ENCODE assay signal across 23 cellular contexts in the genomic region with DNA sequence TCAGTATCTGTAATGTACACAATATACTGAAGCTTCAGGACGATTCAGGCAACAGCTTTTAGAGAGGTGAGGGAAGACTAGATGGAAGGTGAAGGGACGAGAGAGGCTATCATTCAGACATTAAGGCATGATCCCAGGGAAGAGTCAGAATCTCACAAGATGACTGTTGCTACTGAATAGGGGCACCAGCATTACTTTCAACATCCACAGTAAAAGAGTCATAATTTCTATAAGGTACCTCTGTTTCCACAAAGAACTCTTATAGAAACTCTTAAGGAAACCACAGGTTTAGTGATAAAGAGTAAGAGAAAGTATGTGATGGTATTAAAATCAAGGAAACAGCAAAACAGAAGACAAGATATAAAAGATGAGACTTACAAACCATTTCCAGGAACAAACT. TPM values are rescaled to one million over a fixed set of nuclear protein-coding genes. Genes with fewer than 3 reads are reported as not detected.
DNase-seq lines count a peak whose midpoint lies in the region; ATAC-seq and TF ChIP-seq lines count a peak whose summit lies in the region.
"Had no signal": no experiment of that assay in that cellular context is flagged by ENCODE, and none has a peak within 500 bp of the region (broad histone marks: within the 10 kb centered on the region; RNA-seq: fewer than 3 reads in every experiment).

No MANE protein-coding gene starts in this region.

- H3K4me3 ChIP-seq in CD8-positive, alpha-beta T cell (ENCODE audit: low read depth, low read length), result no peak overlapping the region
- H3K4me3 ChIP-seq in naive thymus-derived CD4-positive, alpha-beta T cell (ENCODE audit: low read length), result no peak overlapping the region
- H3K4me3 ChIP-seq: dorsolateral prefrontal cortex, mucosa of descending colon, SK-N-MC had no signal

- peaks cover 32% of the 10 kb centered on the region for H3K4me1 ChIP-seq in CD8-positive, alpha-beta T cell (ENCODE audit: insufficient read depth, low read length)
- H3K4me1 ChIP-seq in naive thymus-derived CD4-positive, alpha-beta T cell (ENCODE audit: control insufficient read depth in 2 of 2, insufficient read depth in 2 of 2, low read length in 2 of 2), result peaks cover 20 to 30% of the 10 kb centered on the region in 2 donors
- H3K4me1 ChIP-seq: foreskin keratinocyte had no signal

- DNase-seq in T-helper 1 cell (no peak), COR-L47 (lab: John Stamatoyannopoulos, UW) (no peak), COLO829 (ENCODE audit: low spot score) (no peak)
- DNase-seq in CD8-positive, alpha-beta T cell, result no peak
- DNase-seq in activated T-helper 1 cell treated with anti-CD3 and anti-CD28 coated beads, Interleukin-12 subunit alpha, Interleukin-12 subunit beta, Interleukin-2, Interleukin-4 antibody, amounts not matched to agents 30 ng/mL and 10 ng/mL and 1 ng/mL, durations not matched to agents 14 hours and 24 hours and 36 hours (ENCODE audit: low spot score), result no peak
- no peak for DNase-seq in naive thymus-derived CD4-positive, alpha-beta T cell
- DNase-seq: activated CD4-positive, alpha-beta T cell treated with anti-CD3 and anti-CD28 coated beads for 48 hours; anterior cingulate cortex; central memory CD4-positive, alpha-beta T cell; dorsolateral prefrontal cortex; foreskin keratinocyte; mucosa of descending colon; NCI-H1105 treated with DMSO at 0.1 percent for 48 hours; small intestine; stimulated activated CD4-positive, alpha-beta T cell treated with anti-CD3 and anti-CD28 coated beads, Interleukin-4, amount 100 ng/mL, for 1 hour had no signal

- intact Hi-C loops in CD8-positive, alpha-beta T cell (cut with DNase I, micrococcal nuclease), result no loop called here
- intact Hi-C loops in activated T-helper 1 cell treated with anti-CD3 and anti-CD28 coated beads, Interleukin-12 subunit alpha, Interleukin-12 subunit beta, Interleukin-2, Interleukin-4 antibody, amounts not matched to agents 30 ng/mL and 10 ng/mL and 1 ng/mL, durations not matched to agents 14 hours and 24 hours and 36 hours (cut with micrococcal nuclease), result loop anchor here (1.0 to 2.0 kb wide), 2 partner anchors 9 to 18 kb away; no protein-coding TSS in a partner anchor
- intact Hi-C loops in naive thymus-derived CD4-positive, alpha-beta T cell (cut with micrococcal nuclease), result loop anchor here in 1 of 2 donors (2.0 kb wide), 1 partner anchor 32 kb away; no protein-coding TSS in a partner anchor

- no peak overlapping the region for H3K4me3 Mint-ChIP-seq in T-helper 1 cell treated with Interleukin-12 subunit alpha and Interleukin-12 subunit beta and Interleukin-4 antibody, amounts not matched to agents 30 μg/mL and 1 μg/mL, for 36 hours
- H3K4me3 Mint-ChIP-seq in CD8-positive, alpha-beta T cell, result no peak overlapping the region
- peak overlapping the region; percentile 38 for H3K4me3 Mint-ChIP-seq in activated T-helper 1 cell treated with anti-CD3 and anti-CD28 coated beads, Interleukin-12 subunit alpha, Interleukin-12 subunit beta, Interleukin-2, Interleukin-4 antibody, amounts not matched to agents 30 ng/mL and 10 ng/mL and 1 ng/mL, durations not matched to agents 14 hours and 24 hours and 36 hours
- peak overlapping the region in 6 of 10 donors; percentile 19 to 77 (median 71) for H3K4me3 Mint-ChIP-seq in naive thymus-derived CD4-positive, alpha-beta T cell

- H3K36me3 ChIP-seq in CD8-positive, alpha-beta T cell (ENCODE audit: insufficient read depth, low read length), result peaks cover 50% of the 10 kb centered on the region
- H3K36me3 ChIP-seq in naive thymus-derived CD4-positive, alpha-beta T cell (ENCODE audit: control insufficient read depth in 2 of 3, insufficient read depth in 3 of 3, low read length in 3 of 3), result peaks cover 4 to 45% (median 45%) of the 10 kb centered on the region in 3 experiments

- H3K9me3 Mint-ChIP-seq in T-helper 1 cell treated with Interleukin-12 subunit alpha and Interleukin-12 subunit beta and Interleukin-4 antibody, amounts not matched to agents 30 μg/mL and 1 μg/mL, for 36 hours, result no peaks in the 10 kb centered on the region
- no peaks in the 10 kb centered on the region for H3K9me3 Mint-ChIP-seq in CD8-positive, alpha-beta T cell
- no peaks in the 10 kb centered on the region for H3K9me3 Mint-ChIP-seq in activated T-helper 1 cell treated with anti-CD3 and anti-CD28 coated beads, Interleukin-12 subunit alpha, Interleukin-12 subunit beta, Interleukin-2, Interleukin-4 antibody, amounts not matched to agents 30 ng/mL and 10 ng/mL and 1 ng/mL, durations not matched to agents 14 hours and 24 hours and 36 hours
- H3K9me3 Mint-ChIP-seq in naive thymus-derived CD4-positive, alpha-beta T cell, result peaks cover 0 to 4% (median 0%) of the 10 kb centered on the region in 11 donors

- no peaks in the 10 kb centered on the region for H3K27me3 ChIP-seq in CD8-positive, alpha-beta T cell (ENCODE audit: insufficient read depth, low read length)
- H3K27me3 ChIP-seq in naive thymus-derived CD4-positive, alpha-beta T cell (ENCODE audit: control insufficient read depth in 2 of 2, insufficient read depth in 2 of 2, low read length in 2 of 2), result no peaks in the 10 kb centered on the region
- H3K27me3 ChIP-seq: dorsolateral prefrontal cortex had no signal

- peak overlapping the region; percentile 92 for H3K27ac Mint-ChIP-seq in T-helper 1 cell treated with Interleukin-12 subunit alpha and Interleukin-12 subunit beta and Interleukin-4 antibody, amounts not matched to agents 30 μg/mL and 1 μg/mL, for 36 hours
- H3K27ac Mint-ChIP-seq in CD8-positive, alpha-beta T cell, result peak overlapping the region; percentile 94
- H3K27ac Mint-ChIP-seq in activated T-helper 1 cell treated with anti-CD3 and anti-CD28 coated beads, Interleukin-12 subunit alpha, Interleukin-12 subunit beta, Interleukin-2, Interleukin-4 antibody, amounts not matched to agents 30 ng/mL and 10 ng/mL and 1 ng/mL, durations not matched to agents 14 hours and 24 hours and 36 hours, result peak overlapping the region; percentile 37
- H3K27ac Mint-ChIP-seq in naive thymus-derived CD4-positive, alpha-beta T cell, result peak overlapping the region; percentile 67 to 97 (median 91)

- no peaks in the 10 kb centered on the region for H3K9me3 ChIP-seq in CD8-positive, alpha-beta T cell (ENCODE audit: low read length)
- H3K9me3 ChIP-seq in naive thymus-derived CD4-positive, alpha-beta T cell (ENCODE audit: control insufficient read depth in 2 of 3, low read length in 3 of 3), result no peaks in the 10 kb centered on the region
- H3K9me3 ChIP-seq: mucosa of descending colon had no signal

- H3K36me3 Mint-ChIP-seq in T-helper 1 cell treated with Interleukin-12 subunit alpha and Interleukin-12 subunit beta and Interleukin-4 antibody, amounts not matched to agents 30 μg/mL and 1 μg/mL, for 36 hours (ENCODE audit: low read depth), result peaks cover 58% of the 10 kb centered on the region
- H3K36me3 Mint-ChIP-seq in CD8-positive, alpha-beta T cell, result peaks cover 71% of the 10 kb centered on the region
- H3K36me3 Mint-ChIP-seq in activated T-helper 1 cell treated with anti-CD3 and anti-CD28 coated beads, Interleukin-12 subunit alpha, Interleukin-12 subunit beta, Interleukin-2, Interleukin-4 antibody, amounts not matched to agents 30 ng/mL and 10 ng/mL and 1 ng/mL, durations not matched to agents 14 hours and 24 hours and 36 hours (ENCODE audit: low read depth), result peaks cover 56% of the 10 kb centered on the region
- peaks cover 11 to 50% (median 43%) of the 10 kb centered on the region in 5 donors for H3K36me3 Mint-ChIP-seq in naive thymus-derived CD4-positive, alpha-beta T cell

- CTCF ChIA-PET in CD8-positive, alpha-beta T cell (lab: Charles Lee), result interaction anchor here (0.7 to 9.1 kb wide), 18 partner anchors 10 to 163 kb away, joined by 3 to 148 read pairs (median 12); a partner anchor contains a TSS
- CTCF ChIA-PET in naive thymus-derived CD4-positive, alpha-beta T cell (lab: Charles Lee), result interaction anchor here (1.4 to 4.8 kb wide), 12 partner anchors 8 to 163 kb away, joined by 3 to 27 read pairs (median 12); no protein-coding TSS in a partner anchor

- no peak for TF ChIP-seq CTCF in CD8-positive, alpha-beta T cell (IDR thresholded peaks at IDR 0.05)

- no peak for ATAC-seq in CD8-positive, alpha-beta T cell
- no peak for ATAC-seq in naive thymus-derived CD4-positive, alpha-beta T cell
- ATAC-seq in HG03025 (IDR thresholded peaks at IDR 0.05; ENCODE audit: low FRiP score, unreplicated experiment), result no peak
- ATAC-seq: foreskin keratinocyte, mucosa of descending colon had no signal

- H3K27ac ChIP-seq in CD8-positive, alpha-beta T cell (ENCODE audit: low read depth, low read length), result no peak overlapping the region
- peak overlapping the region; percentile 69 for H3K27ac ChIP-seq in naive thymus-derived CD4-positive, alpha-beta T cell (ENCODE audit: low read depth, low read length)
- H3K27ac ChIP-seq: 22Rv1, dorsolateral prefrontal cortex, foreskin keratinocyte, SK-N-MC had no signal

- no peaks in the 10 kb centered on the region for H3K27me3 Mint-ChIP-seq in T-helper 1 cell treated with Interleukin-12 subunit alpha and Interleukin-12 subunit beta and Interleukin-4 antibody, amounts not matched to agents 30 μg/mL and 1 μg/mL, for 36 hours (ENCODE audit: low read depth)
- no peaks in the 10 kb centered on the region for H3K27me3 Mint-ChIP-seq in CD8-positive, alpha-beta T cell (ENCODE audit: low read depth)
- H3K27me3 Mint-ChIP-seq in activated T-helper 1 cell treated with anti-CD3 and anti-CD28 coated beads, Interleukin-12 subunit alpha, Interleukin-12 subunit beta, Interleukin-2, Interleukin-4 antibody, amounts not matched to agents 30 ng/mL and 10 ng/mL and 1 ng/mL, durations not matched to agents 14 hours and 24 hours and 36 hours (ENCODE audit: insufficient read depth), result no peaks in the 10 kb centered on the region
- H3K27me3 Mint-ChIP-seq in naive thymus-derived CD4-positive, alpha-beta T cell, result no peaks in the 10 kb centered on the region

- H3K4me1 Mint-ChIP-seq in T-helper 1 cell treated with Interleukin-12 subunit alpha and Interleukin-12 subunit beta and Interleukin-4 antibody, amounts not matched to agents 30 μg/mL and 1 μg/mL, for 36 hours (ENCODE audit: low read depth), result peaks cover 46% of the 10 kb centered on the region
- peaks cover 44% of the 10 kb centered on the region for H3K4me1 Mint-ChIP-seq in CD8-positive, alpha-beta T cell (ENCODE audit: low read depth)
- peaks cover 53% of the 10 kb centered on the region for H3K4me1 Mint-ChIP-seq in activated T-helper 1 cell treated with anti-CD3 and anti-CD28 coated beads, Interleukin-12 subunit alpha, Interleukin-12 subunit beta, Interleukin-2, Interleukin-4 antibody, amounts not matched to agents 30 ng/mL and 10 ng/mL and 1 ng/mL, durations not matched to agents 14 hours and 24 hours and 36 hours (ENCODE audit: low read depth)
- peaks cover 38 to 52% (median 41%) of the 10 kb centered on the region in 7 donors for H3K4me1 Mint-ChIP-seq in naive thymus-derived CD4-positive, alpha-beta T cell

- POLR2A ChIA-PET in CD8-positive, alpha-beta T cell (lab: Charles Lee), result interaction anchor here (2.8 to 4.4 kb wide), 2 partner anchors 11 to 14 kb away, joined by 15 to 17 read pairs; no protein-coding TSS in a partner anchor
- POLR2A ChIA-PET in naive thymus-derived CD4-positive, alpha-beta T cell (lab: Charles Lee), result interaction anchor here (0.6 to 2.7 kb wide), 6 partner anchors 11 to 132 kb away, joined by 3 to 26 read pairs (median 4); a partner anchor contains a TSS

RNA-seq across cellular contexts. Expression of a gene that starts 23.0 kb away (rescaled TPM):
- 100 to 1,000 TPM; 241 to 252 TPM for total RNA-seq in CD8-positive, alpha-beta T cell
- total RNA-seq in activated T-helper 1 cell treated with anti-CD3 and anti-CD28 coated beads, Interleukin-12 subunit alpha, Interleukin-12 subunit beta, Interleukin-2, Interleukin-4 antibody, amounts not matched to agents 30 ng/mL and 10 ng/mL and 1 ng/mL, durations not matched to agents 14 hours and 24 hours and 36 hours, result 758 and 774 TPM in 2 replicates
- total RNA-seq in naive thymus-derived CD4-positive, alpha-beta T cell, result 100 to 1,000 TPM; 293 to 989 (median 355) TPM
- polyA plus RNA-seq in naive thymus-derived CD4-positive, alpha-beta T cell, result 100 to 1,000 TPM; 764 to 902 TPM

RNA-seq across cellular contexts. Expression of a gene that starts 52.7 kb away (rescaled TPM):
- under 1 TPM; 0.22 to 0.31 TPM for total RNA-seq in CD8-positive, alpha-beta T cell
- total RNA-seq in activated T-helper 1 cell treated with anti-CD3 and anti-CD28 coated beads, Interleukin-12 subunit alpha, Interleukin-12 subunit beta, Interleukin-2, Interleukin-4 antibody, amounts not matched to agents 30 ng/mL and 10 ng/mL and 1 ng/mL, durations not matched to agents 14 hours and 24 hours and 36 hours, result 0.13 and 0.17 TPM in 2 replicates
- total RNA-seq in naive thymus-derived CD4-positive, alpha-beta T cell, result under 1 TPM; 0.19 to 0.80 (median 0.49) TPM
- polyA plus RNA-seq in naive thymus-derived CD4-positive, alpha-beta T cell, result under 1 TPM in 1 of 2 donors, not detected in 1; 0.31 TPM
- total RNA-seq: epithelial cell of proximal tubule, foreskin keratinocyte, mucosa of descending colon had no signal
- polyA plus RNA-seq: urinary bladder had no signal

RNA-seq across cellular contexts. Expression of a gene that starts 54.1 kb away (rescaled TPM):
- total RNA-seq in CD8-positive, alpha-beta T cell, result not detected
- not detected in 2 replicates for total RNA-seq in activated T-helper 1 cell treated with anti-CD3 and anti-CD28 coated beads, Interleukin-12 subunit alpha, Interleukin-12 subunit beta, Interleukin-2, Interleukin-4 antibody, amounts not matched to agents 30 ng/mL and 10 ng/mL and 1 ng/mL, durations not matched to agents 14 hours and 24 hours and 36 hours
- total RNA-seq in naive thymus-derived CD4-positive, alpha-beta T cell, result not detected
- polyA plus RNA-seq in naive thymus-derived CD4-positive, alpha-beta T cell, result not detected
- total RNA-seq: epithelial cell of proximal tubule, foreskin keratinocyte, mucosa of descending colon, NCI-H460, RPMI7951, urinary bladder had no signal
- polyA plus RNA-seq: foreskin keratinocyte, small intestine had no signal

Comparison
In these comparisons a context has a peak if more than half of its experiments do, and no peak if none do; other contexts are left out.
1. H3K27ac Mint-ChIP-seq: peak in every context shown above with its lines; median percentile 94 in CD8-positive, alpha-beta T cell; 92 in T-helper 1 cell treated with Interleukin-12 subunit alpha and Interleukin-12 subunit beta and Interleukin-4 antibody, amounts not matched to agents 30 μg/mL and 1 μg/mL, for 36 hours; 91 in naive thymus-derived CD4-positive, alpha-beta T cell; 37 in activated T-helper 1 cell treated with anti-CD3 and anti-CD28 coated beads, Interleukin-12 subunit alpha, Interleukin-12 subunit beta, Interleukin-2, Interleukin-4 antibody, amounts not matched to agents 30 ng/mL and 10 ng/mL and 1 ng/mL, durations not matched to agents 14 hours and 24 hours and 36 hours.
2. H3K4me3 Mint-ChIP-seq: peak in activated T-helper 1 cell treated with anti-CD3 and anti-CD28 coated beads, Interleukin-12 subunit alpha, Interleukin-12 subunit beta, Interleukin-2, Interleukin-4 antibody, amounts not matched to agents 30 ng/mL and 10 ng/mL and 1 ng/mL, durations not matched to agents 14 hours and 24 hours and 36 hours (single experiment) and naive thymus-derived CD4-positive, alpha-beta T cell (6 of 10); none in T-helper 1 cell treated with Interleukin-12 subunit alpha and Interleukin-12 subunit beta and Interleukin-4 antibody, amounts not matched to agents 30 μg/mL and 1 μg/mL, for 36 hours (single experiment) and CD8-positive, alpha-beta T cell (single experiment).